In the genomic region with DNA sequence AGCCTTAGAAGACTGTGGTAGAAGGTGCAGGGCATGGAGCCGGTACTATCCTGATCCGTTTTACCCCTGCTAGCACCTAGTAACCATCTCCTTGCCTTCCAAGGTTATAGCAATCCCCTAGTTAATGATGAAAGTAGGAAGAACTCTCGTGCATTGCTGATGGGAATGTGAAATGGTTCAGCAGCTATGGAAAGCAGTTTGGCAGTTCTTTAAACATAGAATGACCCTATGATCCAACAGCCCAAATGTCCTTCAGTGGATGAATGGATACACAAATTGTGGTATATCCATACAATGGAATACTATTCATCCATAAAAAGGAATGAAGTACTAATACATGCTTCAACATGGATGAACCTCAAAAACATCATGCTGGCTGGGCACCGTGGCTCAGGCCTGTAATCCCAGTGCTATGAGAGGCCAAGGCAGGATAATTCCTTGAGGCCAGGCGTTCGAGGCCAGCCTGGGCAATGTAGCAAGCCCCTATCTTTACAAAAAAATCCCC, we compare ENCODE assay signal across 18 cellular contexts. TPM values are rescaled to one million over a fixed set of nuclear protein-coding genes. Genes with fewer than 3 reads are reported as not detected.
A peak's percentile ranks its signal among the peaks of the same experiment; 100 is the strongest.
DNase-seq lines count a peak whose midpoint lies in the region; ATAC-seq, FAIRE-seq and TF ChIP-seq lines count a peak whose summit lies in the region.
"Had no signal": no experiment of that assay in that cellular context is flagged by ENCODE, and none has a peak within 500 bp of the region (broad histone marks: within the 10 kb centered on the region; RNA-seq: fewer than 3 reads in every experiment).

No MANE protein-coding gene starts in this region.

- H3K4me3 Mint-ChIP-seq in WTC11 = no peak overlapping the region
- H3K4me3 Mint-ChIP-seq: CD4-positive, alpha-beta memory T cell; GM23338 had no signal

- H3K4me1 ChIP-seq in A549 = peaks cover 17% of the 10 kb centered on the region
- H3K4me1 ChIP-seq in H1 (replicated peaks in 1 of 4; ENCODE audit: control insufficient read depth in 3 of 4, insufficient read depth in 4 of 4, low read length in 3 of 4) = peaks cover 26 to 36% (median 32%) of the 10 kb centered on the region in 4 experiments

- H3K4me3 ChIP-seq in A549 = no peak overlapping the region
- H3K4me3 ChIP-seq in H1 (ENCODE audit: extremely low read depth in 1 of 4, insufficient read depth in 2 of 4, low read depth in 3 of 4, low read length in 4 of 4) = no peak overlapping the region
- H3K4me3 ChIP-seq: GM23338, HAP-1 had no signal

- H4K91ac ChIP-seq in H1 (replicated peaks; ENCODE audit: insufficient read length, low read length) = peak overlapping the region; percentile 5

- peaks cover 13% of the 10 kb centered on the region for H3K9me3 Mint-ChIP-seq in WTC11

- CTCF ChIA-PET in A549 (lab: Yijun Ruan, JAX) (interaction anchor here (1.2 to 33.9 kb wide), 3 partner anchors 22 to 58 kb away, joined by 3 to 948 read pairs (median 525); no protein-coding TSS in a partner anchor), WTC11 (lab: Charles Lee) (interaction anchor here (0.8 to 1.3 kb wide), 3 partner anchors 54 to 102 kb away, joined by 3 read pairs; no protein-coding TSS in a partner anchor), H1 (lab: Charles Lee; ENCODE audit: partially characterized antibody) (interaction anchor here (1.0 to 30.7 kb wide), 5 partner anchors 10 to 52 kb away, joined by 5 to 795 read pairs (median 6); partner anchors contain the start of gene EPOP)

- peaks cover 0 to 5% (median 1%) of the 10 kb centered on the region in 4 experiments; a peak in 3 of 7 replicates for H3K27me3 ChIP-seq in H1 (replicated peaks in 1 of 4; ENCODE audit: control insufficient read depth in 3 of 4, extremely low read depth in 1 of 4, insufficient read depth in 3 of 4, low read length in 3 of 4)

- H3K27ac ChIP-seq in A549 (no peak overlapping the region), H1 (ENCODE audit: low read depth, low read length) (no peak overlapping the region)

- TF ChIP-seq POLR2A in A549 (IDR thresholded peaks at IDR 0.05; ENCODE audit: low read length) (no peak), H1 (IDR thresholded peaks at IDR 0.05; ENCODE audit: control extremely low read depth in 1 of 2, low read depth in 2 of 2, low read length in 2 of 2) (no peak)

- H3K23me2 ChIP-seq in H1 (ENCODE audit: low read depth, low read length) = peaks cover 4% of the 10 kb centered on the region; the same call in 1 of the 2 replicates

- H2BK5ac ChIP-seq in H1 (ENCODE audit: low read depth, low read length) = peak overlapping the region; percentile 36; the same call in 1 of the 2 replicates

- no peak overlapping the region for H2AFZ ChIP-seq in H1 (ENCODE audit: low read length)
- H2AFZ ChIP-seq: GM23338 had no signal

- H2BK15ac ChIP-seq in H1 (ENCODE audit: low read length) = no peak overlapping the region

- no peak overlapping the region for H3K23ac ChIP-seq in H1 (ENCODE audit: insufficient read length)

- ATAC-seq in A549 = no peak
- no peak for ATAC-seq in WTC11
- ATAC-seq in HG02623 (IDR thresholded peaks at IDR 0.05; ENCODE audit: unreplicated experiment) = no peak
- ATAC-seq in GM19463 (IDR thresholded peaks at IDR 0.05; ENCODE audit: unreplicated experiment) = no peak
- ATAC-seq: GM23338 had no signal

- H4K8ac ChIP-seq in H1 (ENCODE audit: extremely low read depth, insufficient read depth, low read length) = no peak overlapping the region

- H2BK12ac ChIP-seq in H1 (ENCODE audit: low read depth, low read length) = no peak overlapping the region; the same call in 1 of the 2 replicates

- H3K4me2 ChIP-seq in A549 (no peak overlapping the region), H1 (ENCODE audit: insufficient read depth in 1 of 2, low read depth in 2 of 2, low read length in 2 of 2) (no peak overlapping the region)
- H3K4me2 ChIP-seq: GM23338 had no signal

- H3K9me3 ChIP-seq in A549 (peaks cover 10% of the 10 kb centered on the region), H1 (ENCODE audit: insufficient read depth in 2 of 2, low read depth in 1 of 2, low read length in 1 of 2) (peaks cover 0 to 10% of the 10 kb centered on the region in 2 experiments; a peak in 2 of 4 replicates)

- H3K18ac ChIP-seq in H1 (ENCODE audit: extremely low read depth, low read length) = no peak overlapping the region

- no peaks in the 10 kb centered on the region for H3K36me3 ChIP-seq in H1 (ENCODE audit: control insufficient read depth in 2 of 4, insufficient read depth in 4 of 4, low read length in 3 of 4)
- H3K36me3 ChIP-seq: HAP-1 had no signal

- peaks cover 24% of the 10 kb centered on the region for H3K27me3 Mint-ChIP-seq in WTC11 (ENCODE audit: low read depth)

- 0 out of 2 replicates have a peak overlapping the region, but pooled peaks have one; percentile 10 for H2BK20ac ChIP-seq in H1 (ENCODE audit: low read length)

- 55% methylated on average over 6 of the region's 6 CpGs for WGBS in A549 (ENCODE audit: missing lambda C conversion rate)
- WGBS in H1 (ENCODE audit: extremely low coverage in 1 of 2, insufficient coverage in 1 of 2, insufficient read length in 1 of 2, insufficient replicate concordance in 2 of 2, low coverage in 1 of 2, low lambda C conversion rate in 2 of 2, missing lambda C conversion rate in 1 of 2), 2 experiments = 92% methylated on average over 6 of the region's 6 CpGs; no CpG with 5 or more reads in 1 of the 2 experiments

- no peak overlapping the region for H3K14ac ChIP-seq in H1 (ENCODE audit: insufficient read length)

- TF ChIP-seq RAD21 in A549 (conservative IDR thresholded peaks at IDR 0.05 in 1 of 2, IDR thresholded peaks at IDR 0.05 in 1 of 2) = no peak
- TF ChIP-seq RAD21 in H1 (IDR thresholded peaks at IDR 0.05 in 1 of 2, conservative IDR thresholded peaks at IDR 0.05 in 1 of 2; ENCODE audit: low read depth in 2 of 2, low read length in 2 of 2) = no peak

- FAIRE-seq in A549 (lab: Jason Lieb, UNC) (no peak), H1 (lab: Jason Lieb, UNC) (no peak)
- FAIRE-seq: GM12892, H54 had no signal

- POLR2A ChIA-PET in A549 (lab: Yijun Ruan, JAX) = no interaction called here
- POLR2A ChIA-PET in WTC11 (lab: Charles Lee) = no interaction called here
- POLR2A ChIA-PET in H1 (lab: Charles Lee; ENCODE audit: partially characterized antibody) = interaction anchor here (1.3 kb wide), 2 partner anchors 56 to 94 kb away, joined by 3 read pairs; no protein-coding TSS in a partner anchor

- H3K4ac ChIP-seq in H1 (replicated peaks; ENCODE audit: insufficient read length, low read depth, low read length) = no peak overlapping the region

- no peaks in the 10 kb centered on the region for H3K79me1 ChIP-seq in H1 (ENCODE audit: low read depth, low read length)

- peaks cover 72% of the 10 kb centered on the region for H3K4me1 Mint-ChIP-seq in WTC11

- no peak overlapping the region; a peak in 1 of 7 replicates for H3K9ac ChIP-seq in H1 (replicated peaks in 1 of 4; ENCODE audit: extremely low read depth in 1 of 4, low read depth in 3 of 4, low read length in 3 of 4)

- no peak overlapping the region for H3K27ac Mint-ChIP-seq in WTC11
- H3K27ac Mint-ChIP-seq: CD4-positive, alpha-beta memory T cell; GM23338 had no signal

- H3K56ac ChIP-seq in H1 (replicated peaks; ENCODE audit: insufficient read length, low read depth, low read length) = no peak overlapping the region

- no peak overlapping the region for H2AK5ac ChIP-seq in H1 (ENCODE audit: low read depth, low read length)

- TF ChIP-seq EP300 in A549 (IDR thresholded peaks at IDR 0.05) (no peak), H1 (IDR thresholded peaks at IDR 0.05; ENCODE audit: borderline replicate concordance in 1 of 2, low read depth in 2 of 2, low read length in 2 of 2) (no peak)

- H3K79me2 ChIP-seq in H1 (ENCODE audit: control insufficient read depth in 1 of 2, insufficient read depth in 2 of 2, low read length in 2 of 2) = no peaks in the 10 kb centered on the region

- DNase-seq in A549 (ENCODE audit: low read depth in 1 of 2, low spot score in 1 of 2) (no peak), WTC11 (ENCODE audit: low spot score) (no peak), H1 (ENCODE audit: low read depth in 1 of 2, low spot score in 2 of 2) (no peak), GDM1 (lab: John Stamatoyannopoulos, UW) (no peak)
- DNase-seq: 8988T; C1 segment of cervical spinal cord; Calu3; CD4-positive, alpha-beta memory T cell; COR-L47; DMS53; DMS79 treated with DMSO at 0.1 percent for 48 hours had no signal

- no peak overlapping the region for H4K5ac ChIP-seq in H1 (ENCODE audit: insufficient read length, low read depth, low read length)

- no peaks in the 10 kb centered on the region for H4K20me1 ChIP-seq in H1 (replicated peaks in 1 of 2; ENCODE audit: control insufficient read depth in 1 of 2, insufficient read depth in 2 of 2, low read length in 2 of 2)

- H2BK120ac ChIP-seq in H1 (replicated peaks; ENCODE audit: low read depth, low read length) = no peak overlapping the region

- TF ChIP-seq CTCF in A549 (IDR thresholded peaks at IDR 0.05) (no peak), WTC11 (IDR thresholded peaks at IDR 0.05) (no peak), H1 (IDR thresholded peaks at IDR 0.05; ENCODE audit: control extremely low read depth in 1 of 3, insufficient read depth in 1 of 3, low read depth in 1 of 3, low read length in 3 of 3) (no peak)

- peaks cover 14% of the 10 kb centered on the region for H3K36me3 Mint-ChIP-seq in WTC11
- H3K36me3 Mint-ChIP-seq: CD4-positive, alpha-beta memory T cell had no signal

TF ChIP-seq in WTC11, 78 proteins besides CTCF, POLR2A, EP300 and RAD21:
- TF ChIP-seq GTF2I (CRISPR knock-in tag; conservative IDR thresholded peaks at IDR 0.05) (peak; percentile 52; the same call in 1 of the 2 replicates), ZNF671 (CRISPR knock-in tag; IDR thresholded peaks at IDR 0.05) (no peak)

TF ChIP-seq in H1, 55 proteins besides CTCF, POLR2A, EP300 and RAD21 (continues in another document):
- peak; percentile 76; the same call in 1 of the 2 replicates for TF ChIP-seq KDM1A (IDR thresholded peaks at IDR 0.05; ENCODE audit: borderline replicate concordance, low read length)
- no peak for TF ChIP-seq TBP (IDR thresholded peaks at IDR 0.05; ENCODE audit: low read depth, low read length)
- no peak for TF ChIP-seq YY1 (IDR thresholded peaks at IDR 0.05; ENCODE audit: low read depth, low read length)

RNA-seq across cellular contexts. Expression of gene SRCIN1, which starts 6.2 kb away (rescaled TPM):
- polyA plus RNA-seq in A549 (2011; rRNA removed) (1.3 and 1.4 TPM in 2 replicates), A549 (2017; fragmentation: RNase III; extraction: RNeasy Plus Mini Kit Qiagen cat#74134 plus additional on column Dnase treatment) (2.1 to 3.4 TPM (median 2.6 TPM) in 3 replicates), H1 (2011; rRNA removed) (2.8 and 4.2 TPM in 2 replicates)
- 1.9 and 2.0 TPM in 2 replicates for polyA plus RNA-seq in A549 (2012; cell fraction: cytosol; rRNA removed)
- 8.0 and 16.8 TPM in 2 replicates for polyA plus RNA-seq in A549 (2012; cell fraction: nucleus; rRNA removed)
- polyA minus RNA-seq in A549 (2011; rRNA and poly(A)+ RNA removed) = 1.2 and 2.1 TPM in 2 replicates
- total RNA-seq in WTC11 (2021) = 10.7 to 17.3 TPM (median 11.1 TPM) in 3 replicates
- 3.8 and 4.1 TPM in 2 replicates for total RNA-seq in H1 (2021; fragmentation: NEBNext Ultra II Directional; extraction: Animal tissue kit (Norgen Biotek cat#: 25700))
- polyA plus RNA-seq in H1 (2011; cell fraction: cytosol; rRNA removed) = 2.3 TPM
- polyA plus RNA-seq in H1 (2011; cell fraction: nucleus; rRNA removed) = 14.3 TPM
- polyA plus RNA-seq in H1 (2012, experiment 1 of 2) = 5.2 to 6.7 TPM (median 6.1 TPM) in 4 replicates
- 2.0 TPM for polyA plus RNA-seq in H1 (2012, experiment 2 of 2)
- polyA plus RNA-seq in H1 (2013, experiment 1 of 2) = 1.7 TPM
- 1.3 TPM for polyA plus RNA-seq in H1 (2013, experiment 2 of 2)
- 2.0 and 3.7 TPM in 2 replicates for polyA minus RNA-seq in H1 (2011; rRNA and poly(A)+ RNA removed)
- polyA minus RNA-seq in H1 (2011; cell fraction: cytosol; rRNA and poly(A)+ RNA removed) = 5.5 TPM
- polyA minus RNA-seq in H1 (2011; cell fraction: nucleus; rRNA and poly(A)+ RNA removed) = 9.6 TPM
- polyA plus RNA-seq: BJ; CD4-positive, alpha-beta memory T cell had no signal
